In genomic region chr13:109785141-109785891, GRCh38 we compare ENCODE assay signal across 8 cellular contexts. TPM values are rescaled to one million over a fixed set of nuclear protein-coding genes. Genes with fewer than 3 reads are reported as not detected.
A peak's percentile ranks its signal among the peaks of the same experiment; 100 is the strongest.
DNase-seq lines count a peak whose midpoint lies in the region; ATAC-seq and TF ChIP-seq lines count a peak whose summit lies in the region.

No MANE protein-coding gene starts in this region.

- H3K36me3 ChIP-seq in GM06990 (ENCODE audit: control insufficient read depth, insufficient read depth, low read length) = no peaks in the 10 kb centered on the region
- peaks cover 3% of the 10 kb centered on the region for H3K36me3 ChIP-seq in endodermal cell (ENCODE audit: control insufficient read depth, insufficient read depth, low read length)
- H3K36me3 ChIP-seq in muscle layer of duodenum (ENCODE audit: control insufficient read depth in 1 of 2, insufficient read depth in 2 of 2, low read length in 2 of 2) = peaks cover 0 to 25% of the 10 kb centered on the region in 2 donors
- peaks cover 0 to 19% (median 6%) of the 10 kb centered on the region in 4 donors for H3K36me3 ChIP-seq in transverse colon

- no peak for ATAC-seq in GM19395 (IDR thresholded peaks at IDR 0.05; ENCODE audit: unreplicated experiment)

- no peak for TF ChIP-seq EP300 in transverse colon (IDR thresholded peaks at IDR 0.05; ENCODE audit: low read depth)

- H3K4me3 Mint-ChIP-seq in endodermal cell = peak overlapping the region; percentile 67

- H3K27ac Mint-ChIP-seq in endodermal cell = peak overlapping the region; percentile 35

- peaks cover 10% of the 10 kb centered on the region for H3K27me3 Mint-ChIP-seq in endodermal cell (ENCODE audit: insufficient read depth)

- no peaks in the 10 kb centered on the region for H3K4me1 ChIP-seq in endodermal cell (ENCODE audit: control insufficient read depth, insufficient read depth, low read length)
- H3K4me1 ChIP-seq in muscle layer of duodenum (ENCODE audit: control insufficient read depth in 1 of 2, insufficient read depth in 2 of 2, low read length in 2 of 2) = peaks cover 0 to 43% of the 10 kb centered on the region in 2 donors
- H3K4me1 ChIP-seq in transverse colon = peaks cover 0 to 44% (median 33%) of the 10 kb centered on the region in 4 donors

- TF ChIP-seq POLR2A in transverse colon (IDR thresholded peaks at IDR 0.05) = peak; percentile 15

- H3K4me1 Mint-ChIP-seq in endodermal cell = peaks cover 17% of the 10 kb centered on the region

- intact Hi-C loops in transverse colon (cut with DNase I; ENCODE audit: low total_unique reads) = no loop called here

- peak overlapping the region; percentile 47 for H3K9ac ChIP-seq in endodermal cell (ENCODE audit: extremely low read depth, low read length, poor library complexity, severe bottlenecking)

- H3K4me3 ChIP-seq in GM06990 (replicated peaks; ENCODE audit: low read depth, low read length) (0 out of 2 replicates have a peak overlapping the region, but pooled peaks have one; percentile 10), endodermal cell (ENCODE audit: low read length) (peak overlapping the region; percentile 79), muscle layer of duodenum (ENCODE audit: low read depth in 1 of 2, low read length in 2 of 2) (peak overlapping the region; percentile 50 to 82), transverse colon (peak overlapping the region; percentile 54 to 89 (median 77))

- DNase-seq in GM06990 (ENCODE audit: extremely low read depth, insufficient read length) = no peak
- peak; percentile 75 for DNase-seq in NCI-H1105 (lab: John Stamatoyannopoulos, UW)
- peak; percentile 52 for DNase-seq in activated CD4-positive, alpha-beta T cell treated with anti-CD3 and anti-CD28 coated beads, Interleukin-2, amount 50 U/mL, for 1 hour
- DNase-seq in endodermal cell = peak; percentile 81
- peak; percentile 44 for DNase-seq in transverse colon
- DNase-seq in germinal center (ENCODE audit: low spot score) = no peak

- peaks cover 15% of the 10 kb centered on the region for H3K36me3 Mint-ChIP-seq in endodermal cell (ENCODE audit: low read depth)

- H3K9me3 ChIP-seq in endodermal cell (ENCODE audit: control insufficient read depth, low read length) (no peaks in the 10 kb centered on the region), muscle layer of duodenum (ENCODE audit: control insufficient read depth in 1 of 2, low read length in 2 of 2) (no peaks in the 10 kb centered on the region), transverse colon (no peaks in the 10 kb centered on the region)

- H3K9me3 Mint-ChIP-seq in endodermal cell = no peaks in the 10 kb centered on the region

- WGBS in endodermal cell (ENCODE audit: insufficient coverage in 1 of 2, insufficient read length in 1 of 2), 2 experiments = 2% methylated on average over 40 to 98 of the region's 98 CpGs
- 11% methylated on average over 49 of the region's 98 CpGs; no CpG with 5 or more reads in 1 of the 2 donors for WGBS in transverse colon (ENCODE audit: low coverage in 1 of 2), 2 donors

- H3K27me3 ChIP-seq in GM06990 (replicated peaks; ENCODE audit: control insufficient read depth, insufficient read depth, low read length) (no peaks in the 10 kb centered on the region; the same call in 1 of the 2 replicates), endodermal cell (ENCODE audit: control insufficient read depth, insufficient read depth, low read length, poor library complexity, severe bottlenecking) (no peaks in the 10 kb centered on the region), muscle layer of duodenum (ENCODE audit: low read depth, low read length) (no peaks in the 10 kb centered on the region), transverse colon (peaks cover 18% of the 10 kb centered on the region)

- in situ Hi-C loops in transverse colon (cut with MboI; ENCODE audit: low pct_ligation_motif_present in 1 of 4, low pct_unique_long_range_greater_than_20kb in 1 of 4, low sequenced_read_pairs in 3 of 4) = loop anchor here in 3 of 4 donors (25.0 kb wide), 3 partner anchors 327 to 823 kb away; no protein-coding TSS in a partner anchor

- TF ChIP-seq CTCF in GM06990 (IDR thresholded peaks at IDR 0.05; ENCODE audit: insufficient read depth, low read length, poor library complexity, severe bottlenecking) (no peak), endodermal cell (conservative IDR thresholded peaks at IDR 0.05) (no peak), transverse colon (IDR thresholded peaks at IDR 0.05) (no peak)

- H3K27ac ChIP-seq in endodermal cell (ENCODE audit: low read depth, low read length) = no peak overlapping the region
- no peak overlapping the region for H3K27ac ChIP-seq in muscle layer of duodenum (ENCODE audit: low read length)
- peak overlapping the region; percentile 71 to 92 (median 89) for H3K27ac ChIP-seq in transverse colon

RNA-seq across cellular contexts. Expression of gene IRS2, which starts 1.1 kb away (rescaled TPM):
- total RNA-seq in endodermal cell (10 to 100 TPM; 16.9 to 23.7 TPM), transverse colon (10 to 100 TPM; 12.5 to 72.6 (median 28.5) TPM)
- polyA plus RNA-seq in endodermal cell (2013, experiment 1 of 2) = 9.5 TPM
- 9.9 TPM for polyA plus RNA-seq in endodermal cell (2013, experiment 2 of 2)

Comparison
In these comparisons a context has a peak if more than half of its experiments do, and no peak if none do; other contexts are left out.
1. DNase-seq: peak in NCI-H1105 (single experiment), activated CD4-positive, alpha-beta T cell treated with anti-CD3 and anti-CD28 coated beads, Interleukin-2, amount 50 U/mL, for 1 hour (single experiment), endodermal cell (single experiment) and transverse colon (single experiment); none in GM06990 (single experiment) and germinal center (single experiment).
2. H3K4me3 ChIP-seq: peak in every context shown above with its lines; median percentile 79 in endodermal cell; 77 in transverse colon; 66 in muscle layer of duodenum; 10 in GM06990.
3. H3K27ac ChIP-seq: peak in transverse colon (4 of 4); none in endodermal cell (single experiment) and muscle layer of duodenum (single experiment).